23 cellular contexts compared by ENCODE assay signal in genomic region chr9:125970340-125970739, GRCh38.
A peak's percentile ranks its signal among the peaks of the same experiment; 100 is the strongest.
DNase-seq lines count a peak whose midpoint lies in the region; ATAC-seq, FAIRE-seq and TF ChIP-seq lines count a peak whose summit lies in the region.
"Had no signal": no experiment of that assay in that cellular context is flagged by ENCODE, and none has a peak within 500 bp of the region (broad histone marks: within the 10 kb centered on the region; RNA-seq: fewer than 3 reads in every experiment).

No MANE protein-coding gene starts in this region.

- H3K4me3 ChIP-seq in breast epithelium, result no peak overlapping the region
- no peak overlapping the region for H3K4me3 ChIP-seq in RWPE2 (ENCODE audit: severe bottlenecking)
- peak overlapping the region in 1 of 3 experiments; percentile 18 for H3K4me3 ChIP-seq in keratinocyte (ENCODE audit: control insufficient read depth in 2 of 3, extremely low read depth in 1 of 3, insufficient read depth in 2 of 3, low read depth in 1 of 3, low read length in 3 of 3)
- H3K4me3 ChIP-seq in pancreas, result no peak overlapping the region
- H3K4me3 ChIP-seq: A549, SK-N-MC had no signal

- no peaks in the 10 kb centered on the region for H3K9me3 Mint-ChIP-seq in MCF 10A (ENCODE audit: unreplicated experiment)
- H3K9me3 Mint-ChIP-seq in stimulated activated memory B cell treated with anti-CD40 and anti-IgM and Interleukin-4, amounts not matched to agents 10 μg/mL and 1 μg/mL and 100 μg/mL, for 72 hours, result peaks cover 6% of the 10 kb centered on the region
- H3K9me3 Mint-ChIP-seq: CD4-positive, alpha-beta T cell; T-cell had no signal

- H4K20me1 ChIP-seq in keratinocyte (ENCODE audit: control insufficient read depth, extremely low read depth, insufficient read depth, low read length), result no peaks in the 10 kb centered on the region

- H3K27me3 Mint-ChIP-seq in MCF 10A (ENCODE audit: insufficient read depth, unreplicated experiment), result no peaks in the 10 kb centered on the region
- H3K27me3 Mint-ChIP-seq in stimulated activated memory B cell treated with anti-CD40 and anti-IgM and Interleukin-4, amounts not matched to agents 10 μg/mL and 1 μg/mL and 100 μg/mL, for 72 hours, result no peaks in the 10 kb centered on the region
- H3K27me3 Mint-ChIP-seq: CD4-positive, alpha-beta T cell; T-cell had no signal

- no peak for TF ChIP-seq CTCF in MCF 10A (IDR thresholded peaks at IDR 0.05; ENCODE audit: unreplicated experiment)
- TF ChIP-seq CTCF in breast epithelium (IDR thresholded peaks at IDR 0.05), result no peak
- TF ChIP-seq CTCF in RWPE2 (IDR thresholded peaks at IDR 0.05; ENCODE audit: poor library complexity, severe bottlenecking), result no peak
- TF ChIP-seq CTCF in keratinocyte (optimal IDR thresholded peaks at IDR 0.05 in 1 of 3, IDR thresholded peaks at IDR 0.05 in 1 of 3, conservative IDR thresholded peaks at IDR 0.05 in 1 of 3; ENCODE audit: extremely low read depth in 1 of 3, insufficient read depth in 2 of 3, low read length in 3 of 3), result no peak
- no peak for TF ChIP-seq CTCF in pancreas (IDR thresholded peaks at IDR 0.05)

- DNase-seq in MCF 10A (ENCODE audit: unreplicated experiment) (peak; percentile 27), breast epithelium (ENCODE audit: low spot score in 2 of 2) (no peak), RWPE2 (ENCODE audit: low spot score) (no peak), keratinocyte (ENCODE audit: low read depth, low spot score) (no peak), pancreas (no peak), GM03348 (ENCODE audit: low spot score) (no peak)
- DNase-seq: BE2C; Caco-2; CD4-positive, alpha-beta T cell; DMS153; MM.1S; NCI-H1048; NCI-H1436 treated with DMSO at 0.1 percent for 48 hours; NCI-H2029 treated with DMSO at 0.1 percent for 48 hours; NCI-H524 treated with DMSO at 0.1 percent for 48 hours; PC-3; SHP77 treated with DMSO at 0.1 percent for 48 hours; T-cell had no signal

- no peaks in the 10 kb centered on the region for H3K27me3 ChIP-seq in breast epithelium
- H3K27me3 ChIP-seq in RWPE2 (ENCODE audit: insufficient read depth, poor library complexity, severe bottlenecking), result no peaks in the 10 kb centered on the region
- no peaks in the 10 kb centered on the region for H3K27me3 ChIP-seq in keratinocyte (ENCODE audit: control insufficient read depth, extremely low read depth, insufficient read depth, low read length)
- no peaks in the 10 kb centered on the region for H3K27me3 ChIP-seq in pancreas
- H3K27me3 ChIP-seq: BE2C had no signal

- H3K4me3 Mint-ChIP-seq in MCF 10A (ENCODE audit: unreplicated experiment), result no peak overlapping the region
- H3K4me3 Mint-ChIP-seq in stimulated activated memory B cell treated with anti-CD40 and anti-IgM and Interleukin-4, amounts not matched to agents 10 μg/mL and 1 μg/mL and 100 μg/mL, for 72 hours, result no peak overlapping the region
- H3K4me3 Mint-ChIP-seq: CD4-positive, alpha-beta T cell; T-cell had no signal

- no peak for TF ChIP-seq POLR2A in breast epithelium (IDR thresholded peaks at IDR 0.05)

- CTCF ChIA-PET in MCF 10A (lab: Yijun Ruan, JAX), result no interaction called here

- no TSS peak for BruUV-seq in MCF 10A (replicated peaks; lab: Mats Ljungman, UMichigan)

- H3K4me1 ChIP-seq in breast epithelium (no peaks in the 10 kb centered on the region), RWPE2 (ENCODE audit: insufficient read depth, poor library complexity, severe bottlenecking) (no peaks in the 10 kb centered on the region), keratinocyte (ENCODE audit: control insufficient read depth, extremely low read depth, insufficient read depth, low read length) (peaks cover 40% of the 10 kb centered on the region), pancreas (no peaks in the 10 kb centered on the region)
- H3K4me1 ChIP-seq: A549, Caco-2 had no signal

- H3K9me3 ChIP-seq in breast epithelium (peaks cover 0 to 4% of the 10 kb centered on the region in 2 donors), RWPE2 (ENCODE audit: severe bottlenecking) (no peaks in the 10 kb centered on the region), keratinocyte (ENCODE audit: control insufficient read depth, low read depth, low read length) (no peaks in the 10 kb centered on the region), pancreas (no peaks in the 10 kb centered on the region)
- H3K9me3 ChIP-seq: A549, BE2C, Caco-2 had no signal

- H3K4me2 ChIP-seq in keratinocyte (ENCODE audit: control insufficient read depth, extremely low read depth, insufficient read depth, low read depth, low read length), result peak overlapping the region; percentile 29
- H3K4me2 ChIP-seq: A549 had no signal

- no peak overlapping the region for H3K9ac ChIP-seq in keratinocyte (ENCODE audit: control insufficient read depth, extremely low read depth, insufficient read depth, low read length)

- H3K36me3 Mint-ChIP-seq in MCF 10A (ENCODE audit: insufficient read depth, unreplicated experiment), result peaks cover 17% of the 10 kb centered on the region
- peaks cover 22% of the 10 kb centered on the region for H3K36me3 Mint-ChIP-seq in stimulated activated memory B cell treated with anti-CD40 and anti-IgM and Interleukin-4, amounts not matched to agents 10 μg/mL and 1 μg/mL and 100 μg/mL, for 72 hours

- H3K36me3 ChIP-seq in breast epithelium (no peaks in the 10 kb centered on the region), RWPE2 (ENCODE audit: low read depth) (peaks cover 4% of the 10 kb centered on the region; the same call in 1 of the 2 replicates), keratinocyte (ENCODE audit: control insufficient read depth in 2 of 2, extremely low read depth in 1 of 2, insufficient read depth in 2 of 2, low read length in 2 of 2) (peaks cover 0 to 3% of the 10 kb centered on the region in 2 experiments), pancreas (peaks cover 0 to 8% (median 0%) of the 10 kb centered on the region in 3 donors)
- H3K36me3 ChIP-seq: BE2C had no signal

- dilution Hi-C loops in keratinocyte (cut with MboI; ENCODE audit: extremely low pct_ligation_motif_present, low sequenced_read_pairs), result no loop called here

- ATAC-seq in RWPE2 (ENCODE audit: low read depth) (peak; percentile 44; the same call in 1 of the 3 replicates), pancreas (no peak), HG03378 (IDR thresholded peaks at IDR 0.05; ENCODE audit: unreplicated experiment) (no peak)
- ATAC-seq in stimulated activated memory B cell treated with anti-CD40 and anti-IgM and Interleukin-4, amounts not matched to agents 10 μg/mL and 1 μg/mL and 100 μg/mL, for 72 hours, result no peak
- ATAC-seq: PC-3, T-cell had no signal

- H3K4me1 Mint-ChIP-seq in MCF 10A (ENCODE audit: insufficient read depth, unreplicated experiment), result peaks cover 16% of the 10 kb centered on the region
- peaks cover 26% of the 10 kb centered on the region for H3K4me1 Mint-ChIP-seq in stimulated activated memory B cell treated with anti-CD40 and anti-IgM and Interleukin-4, amounts not matched to agents 10 μg/mL and 1 μg/mL and 100 μg/mL, for 72 hours
- H3K4me1 Mint-ChIP-seq: T-cell had no signal

- peak overlapping the region; percentile 67 for H3K27ac Mint-ChIP-seq in MCF 10A (ENCODE audit: low read depth, unreplicated experiment)
- peak overlapping the region; percentile 8 for H3K27ac Mint-ChIP-seq in stimulated activated memory B cell treated with anti-CD40 and anti-IgM and Interleukin-4, amounts not matched to agents 10 μg/mL and 1 μg/mL and 100 μg/mL, for 72 hours
- H3K27ac Mint-ChIP-seq: CD4-positive, alpha-beta T cell; T-cell had no signal

- no peak overlapping the region for H3K27ac ChIP-seq in breast epithelium
- H3K27ac ChIP-seq in RWPE2 (ENCODE audit: poor library complexity, severe bottlenecking), result no peak overlapping the region
- no peak overlapping the region for H3K27ac ChIP-seq in keratinocyte (ENCODE audit: control insufficient read depth, insufficient read depth, low read length)
- H3K27ac ChIP-seq in pancreas, result no peak overlapping the region
- H3K27ac ChIP-seq: A549, SK-N-MC had no signal

- H3K79me2 ChIP-seq in keratinocyte (ENCODE audit: control insufficient read depth, insufficient read depth, low read length), result no peaks in the 10 kb centered on the region

- FAIRE-seq in keratinocyte (lab: Jason Lieb, UNC), result peak; percentile 49
- no peak for FAIRE-seq in pancreas (lab: Jason Lieb, UNC)
- FAIRE-seq: A549, GM19239 had no signal

- intact Hi-C loops in MCF 10A (cut with micrococcal nuclease), result no loop called here
- intact Hi-C loops in breast epithelium (cut with DNase I; ENCODE audit: low total_unique reads), result no loop called here
- intact Hi-C loops in pancreas (cut with DNase I), result no loop called here

- POLR2A ChIA-PET in MCF 10A (lab: Yijun Ruan, JAX), result interaction anchor here (0.8 kb wide), 1 partner anchor 263 kb away, joined by 3 read pairs; the partner anchor contains the start of gene MAPKAP1

- peaks cover 2% of the 10 kb centered on the region for H3K9me1 ChIP-seq in keratinocyte (ENCODE audit: control insufficient read depth, extremely low read depth, insufficient read depth, low read length)

- WGBS in pancreas, 2 donors, result 73 to 80% methylated on average over 5 of the region's 5 CpGs

- H2AFZ ChIP-seq in keratinocyte (ENCODE audit: control insufficient read depth, low read length), result peak overlapping the region; percentile 36
